ENCODE assay signal across 13 cellular contexts in genomic region chr6:160919713-160920112, GRCh38.
DNase-seq lines count a peak whose midpoint lies in the region; ATAC-seq and TF ChIP-seq lines count a peak whose summit lies in the region.
"Had no signal": no experiment of that assay in that cellular context is flagged by ENCODE, and none has a peak within 500 bp of the region (broad histone marks: within the 10 kb centered on the region; RNA-seq: fewer than 3 reads in every experiment).

No MANE protein-coding gene starts in this region.

- no peak overlapping the region for H3K27ac Mint-ChIP-seq in endodermal cell
- H3K27ac Mint-ChIP-seq: activated naive CD8-positive, alpha-beta T cell treated with anti-CD3 and anti-CD28 coated beads, Interleukin-2, amount 10 ng/mL, durations not matched to agents 7 days and 5 days; naive B cell had no signal

- H3K4me2 ChIP-seq in PC-3 (ENCODE audit: low read length), result 0 out of 2 replicates have a peak overlapping the region, but pooled peaks have one; percentile 16

- CTCF ChIA-PET in PC-3 (lab: Charles Lee), result no interaction called here

- TF ChIP-seq CTCF in PC-3 (conservative IDR thresholded peaks at IDR 0.05; ENCODE audit: low read depth, low read length), result no peak
- no peak for TF ChIP-seq CTCF in endodermal cell (conservative IDR thresholded peaks at IDR 0.05)

- POLR2A ChIA-PET in PC-3 (lab: Charles Lee; ENCODE audit: unreplicated experiment), result interaction anchor here (0.5 kb wide), 1 partner anchor 101 kb away, joined by 4 read pairs; no protein-coding TSS in a partner anchor

- H3K27ac ChIP-seq in PC-3 (ENCODE audit: low read length), result peak overlapping the region; percentile 47; the same call in 1 of the 2 replicates
- no peak overlapping the region for H3K27ac ChIP-seq in endodermal cell (ENCODE audit: low read depth, low read length)
- H3K27ac ChIP-seq: suprapubic skin had no signal

- H3K27me3 ChIP-seq in PC-3 (ENCODE audit: low read length) (no peaks in the 10 kb centered on the region), endodermal cell (ENCODE audit: control insufficient read depth, insufficient read depth, low read length, poor library complexity, severe bottlenecking) (no peaks in the 10 kb centered on the region)
- H3K27me3 ChIP-seq: suprapubic skin had no signal

- H3K4me1 ChIP-seq in PC-3 (ENCODE audit: insufficient read depth, low read length), result peaks cover 11% of the 10 kb centered on the region
- no peaks in the 10 kb centered on the region for H3K4me1 ChIP-seq in endodermal cell (ENCODE audit: control insufficient read depth, insufficient read depth, low read length)
- H3K4me1 ChIP-seq: suprapubic skin had no signal

- no peak overlapping the region for H2AFZ ChIP-seq in PC-3 (ENCODE audit: low read length)

- H3K4me3 ChIP-seq in PC-3 (ENCODE audit: low read length) (no peak overlapping the region), skeletal muscle cell (ENCODE audit: low read depth, low read length) (no peak overlapping the region), endodermal cell (ENCODE audit: low read length) (no peak overlapping the region)
- H3K4me3 ChIP-seq: suprapubic skin had no signal

- no peaks in the 10 kb centered on the region for H3F3A ChIP-seq in PC-3 (ENCODE audit: low read length, unreplicated experiment)

- BruUV-seq in PC-3 (replicated peaks; lab: Mats Ljungman, UMichigan), result no TSS peak

- H3K9me2 ChIP-seq in PC-3 (replicated peaks; ENCODE audit: low read length), result no peaks in the 10 kb centered on the region

- no peaks in the 10 kb centered on the region for H3K36me3 ChIP-seq in PC-3 (ENCODE audit: low read depth, low read length)
- peaks cover 82% of the 10 kb centered on the region for H3K36me3 ChIP-seq in endodermal cell (ENCODE audit: control insufficient read depth, insufficient read depth, low read length)
- H3K36me3 ChIP-seq: suprapubic skin had no signal

- peaks cover 1% of the 10 kb centered on the region for H3K27me3 Mint-ChIP-seq in endodermal cell (ENCODE audit: insufficient read depth)

- DNase-seq in PC-3 (peak; percentile 81), fibroblast of gingiva (ENCODE audit: low read depth) (peak; percentile 60), skeletal muscle cell (ENCODE audit: low read depth) (peak; percentile 61), activated T-cell treated with anti-CD3 and anti-CD28 coated beads for 4 hours (no peak), cerebellar cortex (ENCODE audit: low spot score) (no peak), SIG-M5 (lab: John Stamatoyannopoulos, UW) (no peak), endodermal cell (no peak)
- DNase-seq: activated naive CD8-positive, alpha-beta T cell treated with anti-CD3 and anti-CD28 coated beads, Interleukin-2, amount 10 ng/mL, durations not matched to agents 7 days and 5 days; glutamatergic neuron; naive B cell; NCI-H1092 treated with DMSO at 0.1 percent for 48 hours had no signal

- peaks cover 27% of the 10 kb centered on the region for H3K9me3 Mint-ChIP-seq in endodermal cell
- H3K9me3 Mint-ChIP-seq: activated naive CD8-positive, alpha-beta T cell treated with anti-CD3 and anti-CD28 coated beads, Interleukin-2, amount 10 ng/mL, durations not matched to agents 7 days and 5 days had no signal

- no peaks in the 10 kb centered on the region for H3K79me2 ChIP-seq in PC-3 (ENCODE audit: low read length)

- H3K9ac ChIP-seq in PC-3 (ENCODE audit: low read length) (no peak overlapping the region), endodermal cell (ENCODE audit: extremely low read depth, low read length, poor library complexity, severe bottlenecking) (no peak overlapping the region)

- intact Hi-C loops in PC-3 (cut with micrococcal nuclease), result no loop called here

- no peaks in the 10 kb centered on the region for H4K20me1 ChIP-seq in PC-3 (ENCODE audit: low read length)

- H3K9me3 ChIP-seq in PC-3 (ENCODE audit: low read length) (no peaks in the 10 kb centered on the region), endodermal cell (ENCODE audit: control insufficient read depth, low read length) (peaks cover 42% of the 10 kb centered on the region)
- H3K9me3 ChIP-seq: suprapubic skin had no signal

- peaks cover 11% of the 10 kb centered on the region for H3K4me1 Mint-ChIP-seq in endodermal cell
- H3K4me1 Mint-ChIP-seq: activated naive CD8-positive, alpha-beta T cell treated with anti-CD3 and anti-CD28 coated beads, Interleukin-2, amount 10 ng/mL, durations not matched to agents 7 days and 5 days; naive B cell had no signal

- ATAC-seq in GM21360 (IDR thresholded peaks at IDR 0.05; ENCODE audit: unreplicated experiment) (peak; percentile 56), PC-3 (peak; percentile 54)

- H3K36me3 Mint-ChIP-seq in endodermal cell (ENCODE audit: low read depth), result peaks cover 70% of the 10 kb centered on the region
- H3K36me3 Mint-ChIP-seq: activated naive CD8-positive, alpha-beta T cell treated with anti-CD3 and anti-CD28 coated beads, Interleukin-2, amount 10 ng/mL, durations not matched to agents 7 days and 5 days; naive B cell had no signal

- H3K4me3 Mint-ChIP-seq in endodermal cell, result no peak overlapping the region
- H3K4me3 Mint-ChIP-seq: activated naive CD8-positive, alpha-beta T cell treated with anti-CD3 and anti-CD28 coated beads, Interleukin-2, amount 10 ng/mL, durations not matched to agents 7 days and 5 days; naive B cell had no signal

Comparison
In these comparisons a context has a peak if more than half of its experiments do, and no peak if none do; other contexts are left out.
1. DNase-seq: peak in PC-3 (single experiment), fibroblast of gingiva (single experiment) and skeletal muscle cell (single experiment); none in activated T-cell treated with anti-CD3 and anti-CD28 coated beads for 4 hours (single experiment), cerebellar cortex (single experiment), SIG-M5 (single experiment) and endodermal cell (single experiment).